In genomic region chr10:78045237-78045636, GRCh38 we compare ENCODE assay signal across 11 cellular contexts. TPM values are rescaled to one million over a fixed set of nuclear protein-coding genes. Genes with fewer than 3 reads are reported as not detected.
DNase-seq lines count a peak whose midpoint lies in the region; ATAC-seq and TF ChIP-seq lines count a peak whose summit lies in the region.
"Had no signal": no experiment of that assay in that cellular context is flagged by ENCODE, and none has a peak within 500 bp of the region (broad histone marks: within the 10 kb centered on the region; RNA-seq: fewer than 3 reads in every experiment).

No MANE protein-coding gene starts in this region.

- no peak overlapping the region for H3K4me3 ChIP-seq in OCI-LY7 (ENCODE audit: low read depth, low read length, poor library complexity, severe bottlenecking)
- H3K4me3 ChIP-seq in thyroid gland (replicated peaks in 1 of 3) = no peak overlapping the region
- H3K4me3 ChIP-seq: cardiac muscle cell, SK-N-MC had no signal

- H3K27ac ChIP-seq in OCI-LY7 (ENCODE audit: low read depth, low read length, poor library complexity, severe bottlenecking) (peak overlapping the region; percentile 29), thyroid gland (peak overlapping the region; percentile 4 to 55 (median 46))
- H3K27ac ChIP-seq: cardiac muscle cell had no signal

- TF ChIP-seq POLR2A in thyroid gland (IDR thresholded peaks at IDR 0.05) = no peak

- H3K4me1 ChIP-seq in OCI-LY7 (ENCODE audit: insufficient read depth, low read length, poor library complexity, severe bottlenecking) = peaks cover 47% of the 10 kb centered on the region
- H3K4me1 ChIP-seq in thyroid gland = peaks cover 26 to 46% of the 10 kb centered on the region in 2 donors

- 60 to 72% methylated on average over 10 of the region's 10 CpGs for WGBS in thyroid gland, 2 donors

- peak; percentile 61 for ATAC-seq in HG02870 (IDR thresholded peaks at IDR 0.05; ENCODE audit: unreplicated experiment)
- ATAC-seq in SK-N-SH treated with all-trans-retinoic acid at 6 μM for 48 hours = no peak
- ATAC-seq in natural killer cell = no peak

- no peak overlapping the region for H2AFZ ChIP-seq in OCI-LY7 (ENCODE audit: low read length)

- BruUV-seq in OCI-LY7 (replicated peaks; lab: Mats Ljungman, UMichigan) = no TSS peak

- H3K4me3 Mint-ChIP-seq in glutamatergic neuron (ENCODE audit: unreplicated experiment) = no peak overlapping the region
- no peak overlapping the region for H3K4me3 Mint-ChIP-seq in natural killer cell
- H3K4me3 Mint-ChIP-seq: CD8-positive, alpha-beta memory T cell had no signal

- H3K4me1 Mint-ChIP-seq in glutamatergic neuron (ENCODE audit: low read depth, unreplicated experiment) = peaks cover 11% of the 10 kb centered on the region
- H3K4me1 Mint-ChIP-seq in natural killer cell = peaks cover 29 to 32% of the 10 kb centered on the region in 2 donors

- no peaks in the 10 kb centered on the region for H3K27me3 ChIP-seq in thyroid gland
- H3K27me3 ChIP-seq: cardiac muscle cell had no signal

- TF ChIP-seq CTCF in OCI-LY7 (conservative IDR thresholded peaks at IDR 0.05; ENCODE audit: low read length) (0 out of 2 replicates have a peak, but pooled peaks have one; percentile 18), thyroid gland (IDR thresholded peaks at IDR 0.05) (no peak), glutamatergic neuron (IDR thresholded peaks at IDR 0.05; ENCODE audit: partially characterized antibody, unreplicated experiment) (no peak), natural killer cell (IDR thresholded peaks at IDR 0.05) (no peak)

- H3K27me3 Mint-ChIP-seq in glutamatergic neuron (ENCODE audit: unreplicated experiment) (peaks cover 3% of the 10 kb centered on the region), natural killer cell (ENCODE audit: low read depth in 2 of 2) (no peaks in the 10 kb centered on the region)
- H3K27me3 Mint-ChIP-seq: CD8-positive, alpha-beta memory T cell had no signal

- peak; percentile 14 for DNase-seq in stimulated activated naive CD4-positive, alpha-beta T cell treated with Interleukin-2 at 50 U/mL for 16 hours (lab: John Stamatoyannopoulos, UW)
- DNase-seq in stimulated activated naive CD4-positive, alpha-beta T cell (lab: John Stamatoyannopoulos, UW) = no peak
- DNase-seq in OCI-LY7 (ENCODE audit: low spot score) (peak; percentile 60), thyroid gland (peak in 1 of 2 donors; percentile 5), glutamatergic neuron (no peak), natural killer cell (no peak)
- DNase-seq: CD8-positive, alpha-beta memory T cell had no signal

- H3K9me3 Mint-ChIP-seq in glutamatergic neuron (ENCODE audit: unreplicated experiment) (peaks cover 2% of the 10 kb centered on the region), natural killer cell (no peaks in the 10 kb centered on the region)
- H3K9me3 Mint-ChIP-seq: CD8-positive, alpha-beta memory T cell had no signal

- H3K4me2 ChIP-seq in OCI-LY7 (ENCODE audit: low read length) = peak overlapping the region; percentile 45

- H3K36me3 Mint-ChIP-seq in glutamatergic neuron (ENCODE audit: unreplicated experiment) = no peaks in the 10 kb centered on the region
- H3K36me3 Mint-ChIP-seq in natural killer cell = peaks cover 11% of the 10 kb centered on the region

- H3K36me3 ChIP-seq in OCI-LY7 (ENCODE audit: insufficient read depth, low read length) (peaks cover 35% of the 10 kb centered on the region), thyroid gland (peaks cover 8 to 17% of the 10 kb centered on the region in 2 donors)

- no peaks in the 10 kb centered on the region for H3K9me2 ChIP-seq in OCI-LY7 (ENCODE audit: insufficient read depth, low read length)

- intact Hi-C loops in OCI-LY7 (cut with micrococcal nuclease; ENCODE audit: unreplicated experiment) (loop anchor here (5.0 kb wide), 1 partner anchor 397 kb away; no protein-coding TSS in a partner anchor), thyroid gland (cut with DNase I) (loop anchor here (5.0 kb wide), 1 partner anchor 1152 kb away; no protein-coding TSS in a partner anchor), natural killer cell (cut with micrococcal nuclease) (loop anchor here (5.0 to 10.0 kb wide), 2 partner anchors 112 to 390 kb away; no protein-coding TSS in a partner anchor)

- no peaks in the 10 kb centered on the region for H3K9me3 ChIP-seq in OCI-LY7 (ENCODE audit: low read length)
- H3K9me3 ChIP-seq in thyroid gland = no peaks in the 10 kb centered on the region

- CTCF ChIA-PET in OCI-LY7 (lab: Charles Lee; ENCODE audit: unreplicated experiment) = no interaction called here

- H4K20me1 ChIP-seq in OCI-LY7 (ENCODE audit: insufficient read depth, low read length) = peaks cover 13% of the 10 kb centered on the region

- POLR2A ChIA-PET in OCI-LY7 (lab: Charles Lee) = no interaction called here

- H3K27ac Mint-ChIP-seq in glutamatergic neuron (ENCODE audit: unreplicated experiment) (no peak overlapping the region), natural killer cell (no peak overlapping the region)

- H3K79me2 ChIP-seq in OCI-LY7 (ENCODE audit: insufficient read depth, low read depth, low read length) = peaks cover 9% of the 10 kb centered on the region

TF ChIP-seq in SK-N-SH treated with all-trans-retinoic acid at 6 μM for 48 hours, 23 proteins besides CTCF, POLR2A, EP300 and RAD21:
- TF ChIP-seq ZNF565 (CRISPR knock-in tag; conservative IDR thresholded peaks at IDR 0.05; ENCODE audit: low read depth) = no peak
- TF ChIP-seq, protein P1, sequence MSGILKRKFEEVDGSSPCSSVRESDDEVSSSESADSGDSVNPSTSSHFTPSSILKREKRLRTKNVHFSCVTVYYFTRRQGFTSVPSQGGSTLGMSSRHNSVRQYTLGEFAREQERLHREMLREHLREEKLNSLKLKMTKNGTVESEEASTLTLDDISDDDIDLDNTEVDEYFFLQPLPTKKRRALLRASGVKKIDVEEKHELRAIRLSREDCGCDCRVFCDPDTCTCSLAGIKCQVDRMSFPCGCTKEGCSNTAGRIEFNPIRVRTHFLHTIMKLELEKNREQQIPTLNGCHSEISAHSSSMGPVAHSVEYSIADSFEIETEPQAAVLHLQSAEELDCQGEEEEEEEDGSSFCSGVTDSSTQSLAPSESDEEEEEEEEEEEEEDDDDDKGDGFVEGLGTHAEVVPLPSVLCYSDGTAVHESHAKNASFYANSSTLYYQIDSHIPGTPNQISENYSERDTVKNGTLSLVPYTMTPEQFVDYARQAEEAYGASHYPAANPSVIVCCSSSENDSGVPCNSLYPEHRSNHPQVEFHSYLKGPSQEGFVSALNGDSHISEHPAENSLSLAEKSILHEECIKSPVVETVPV (CRISPR knock-in tag; IDR thresholded peaks at IDR 0.05) = no peak
- no peak for TF ChIP-seq ESRRG (CRISPR knock-in tag; IDR thresholded peaks at IDR 0.05)
- no peak for TF ChIP-seq ZNF70 (CRISPR knock-in tag; IDR thresholded peaks at IDR 0.05)
- TF ChIP-seq ZFP30 (CRISPR knock-in tag; IDR thresholded peaks at IDR 0.05) = no peak
- TF ChIP-seq ZNF8 (CRISPR knock-in tag; IDR thresholded peaks at IDR 0.05) = no peak
- no peak for TF ChIP-seq CSDC2 (CRISPR knock-in tag; IDR thresholded peaks at IDR 0.05)
- no peak for TF ChIP-seq TSHZ2 (CRISPR knock-in tag; IDR thresholded peaks at IDR 0.05)
- no peak for TF ChIP-seq RARB (CRISPR knock-in tag; IDR thresholded peaks at IDR 0.05)

RNA-seq across cellular contexts. Expression of gene RPS24, which starts 11.6 kb away (rescaled TPM):
- total RNA-seq in OCI-LY7 (2014; rRNA removed; shearing (Covaris generic)) = 3,395 and 3,631 TPM in 2 replicates
- total RNA-seq in OCI-LY7 (2022) (2,059 and 2,387 TPM in 2 replicates), thyroid gland (1,000 to 10,000 TPM; 1,742 to 3,992 (median 2,045) TPM), glutamatergic neuron (ENCODE audit: unreplicated experiment) (691 TPM), natural killer cell (1,000 to 10,000 TPM in 1 of 3 donors, 100 to 1,000 TPM in 2; 887 to 1,039 (median 981) TPM)

RNA-seq across cellular contexts. Expression of gene POLR3A, which starts 15.9 kb away (rescaled TPM):
- total RNA-seq in OCI-LY7 (2014; rRNA removed; shearing (Covaris generic)) = 11.6 and 16.3 TPM in 2 replicates
- 18.1 and 21.5 TPM in 2 replicates for total RNA-seq in OCI-LY7 (2022)
- total RNA-seq in thyroid gland = 10 to 100 TPM; 14.5 to 21.5 (median 16.6) TPM
- total RNA-seq in glutamatergic neuron (ENCODE audit: unreplicated experiment) = 41.0 TPM
- total RNA-seq in natural killer cell = 10 to 100 TPM; 15.6 to 21.0 (median 17.9) TPM

Comparison
In these comparisons a context has a peak if more than half of its experiments do, and no peak if none do; other contexts are left out.
1. DNase-seq: peak in stimulated activated naive CD4-positive, alpha-beta T cell treated with Interleukin-2 at 50 U/mL for 16 hours (single experiment) and OCI-LY7 (single experiment); none in stimulated activated naive CD4-positive, alpha-beta T cell (0 of 6), glutamatergic neuron (single experiment) and natural killer cell (single experiment).